8 cellular contexts compared by ENCODE assay signal in genomic region chr10:103969857-103970627, GRCh38. TPM values are rescaled to one million over a fixed set of nuclear protein-coding genes. Genes with fewer than 3 reads are reported as not detected.
DNase-seq lines count a peak whose midpoint lies in the region; ATAC-seq, FAIRE-seq and TF ChIP-seq lines count a peak whose summit lies in the region.

No MANE protein-coding gene starts in this region.

- TF ChIP-seq CTCF in kidney (IDR thresholded peaks at IDR 0.05; ENCODE audit: borderline replicate concordance, extremely low read depth, insufficient read depth): no peak
- TF ChIP-seq CTCF in testis (IDR thresholded peaks at IDR 0.05): no peak

- no peaks in the 10 kb centered on the region for H3K27me3 ChIP-seq in testis

- no peak for FAIRE-seq in kidney (lab: Jason Lieb, UNC)

- H3K36me3 ChIP-seq in kidney (ENCODE audit: control insufficient read depth in 1 of 2, insufficient read depth in 2 of 2, low read length in 2 of 2): no peaks in the 10 kb centered on the region
- no peaks in the 10 kb centered on the region for H3K36me3 ChIP-seq in testis (ENCODE audit: low read depth, missing control alignments)

- ATAC-seq in activated CD4-positive, alpha-beta T cell treated with anti-CD3 and anti-CD28 coated beads for 36 hours: no peak
- no peak for ATAC-seq in activated T-helper 17 cell treated with anti-CD3 and anti-CD28 coated beads, Interleukin-2, amount 50 U/mL, for 72 hours (replicated peaks)
- ATAC-seq in HG03442 (IDR thresholded peaks at IDR 0.05; ENCODE audit: unreplicated experiment) (no peak), HG03520 (IDR thresholded peaks at IDR 0.05; ENCODE audit: unreplicated experiment) (no peak)

- no peaks in the 10 kb centered on the region for H3K9me3 ChIP-seq in kidney (ENCODE audit: control insufficient read depth in 1 of 2, low read length in 2 of 2)
- no peaks in the 10 kb centered on the region for H3K9me3 ChIP-seq in testis

- peaks cover 18% of the 10 kb centered on the region for H3K36me3 Mint-ChIP-seq in activated CD4-positive, alpha-beta T cell treated with anti-CD3 and anti-CD28 coated beads for 36 hours (ENCODE audit: low read depth)
- peaks cover 48% of the 10 kb centered on the region for H3K36me3 Mint-ChIP-seq in activated T-helper 17 cell treated with anti-CD3 and anti-CD28 coated beads, Interleukin-2, amount 50 U/mL, for 72 hours (ENCODE audit: low read depth)

- DNase-seq in activated CD4-positive, alpha-beta T cell treated with anti-CD3 and anti-CD28 coated beads for 36 hours: no peak
- no peak for DNase-seq in activated CD4-positive, alpha-beta T cell treated with anti-CD3 and anti-CD28 coated beads for 48 hours
- no peak for DNase-seq in kidney
- no peak for DNase-seq in testis
- no peak for DNase-seq in globus pallidus (ENCODE audit: low spot score)

- no peak for TF ChIP-seq POLR2A in testis (IDR thresholded peaks at IDR 0.05)

- peaks cover 5% of the 10 kb centered on the region for H3K9me3 Mint-ChIP-seq in activated CD4-positive, alpha-beta T cell treated with anti-CD3 and anti-CD28 coated beads for 36 hours (ENCODE audit: low read depth)
- H3K9me3 Mint-ChIP-seq in activated T-helper 17 cell treated with anti-CD3 and anti-CD28 coated beads, Interleukin-2, amount 50 U/mL, for 72 hours: peaks cover 3% of the 10 kb centered on the region

- H3K4me1 ChIP-seq in kidney (ENCODE audit: control insufficient read depth in 1 of 2, insufficient read depth in 1 of 2, low read depth in 1 of 2, low read length in 2 of 2) (peaks cover 3 to 14% of the 10 kb centered on the region in 2 donors), testis (peaks cover 8% of the 10 kb centered on the region)

- CTCF ChIA-PET in activated CD4-positive, alpha-beta T cell treated with anti-CD3 and anti-CD28 coated beads for 36 hours (lab: Charles Lee): interaction anchor here (0.6 to 0.7 kb wide), 2 partner anchors 42 to 43 kb away, joined by 3 read pairs; no protein-coding TSS in a partner anchor

- H3K4me3 Mint-ChIP-seq in activated CD4-positive, alpha-beta T cell treated with anti-CD3 and anti-CD28 coated beads for 36 hours: peak overlapping the region; percentile 97
- H3K4me3 Mint-ChIP-seq in activated T-helper 17 cell treated with anti-CD3 and anti-CD28 coated beads, Interleukin-2, amount 50 U/mL, for 72 hours: peak overlapping the region; percentile 99

- intact Hi-C loops in activated CD4-positive, alpha-beta T cell treated with anti-CD3 and anti-CD28 coated beads for 36 hours (cut with DNase I, micrococcal nuclease): loop anchor here (2.0 to 5.0 kb wide), 3 partner anchors 13 to 297 kb away; partner anchors contain the start of gene GSTO2 (in 1 of the 2)
- intact Hi-C loops in kidney (cut with DNase I) (no loop called here), testis (cut with DNase I; ENCODE audit: low total_unique reads) (no loop called here)

- peak overlapping the region; percentile 11 to 85 for H3K9ac ChIP-seq in kidney (ENCODE audit: low read length in 2 of 2)

- peak overlapping the region; percentile 69 for H3K27ac Mint-ChIP-seq in activated CD4-positive, alpha-beta T cell treated with anti-CD3 and anti-CD28 coated beads for 36 hours
- peak overlapping the region; percentile 97 for H3K27ac Mint-ChIP-seq in activated T-helper 17 cell treated with anti-CD3 and anti-CD28 coated beads, Interleukin-2, amount 50 U/mL, for 72 hours

- WGBS in testis, 2 donors: 25 to 34% methylated on average over 2 of the region's 2 CpGs

- H3K4me3 ChIP-seq in kidney (ENCODE audit: low read length in 2 of 2): peak overlapping the region; percentile 98 to 100
- H3K4me3 ChIP-seq in testis: peak overlapping the region in 1 of 2 donors; percentile 80

- POLR2A ChIA-PET in activated CD4-positive, alpha-beta T cell treated with anti-CD3 and anti-CD28 coated beads for 36 hours (lab: Charles Lee): no interaction called here

- H3K27ac ChIP-seq in kidney (ENCODE audit: low read depth in 2 of 2, low read length in 2 of 2) (peak overlapping the region in 1 of 2 donors; percentile 23), testis (peak overlapping the region; percentile 96 to 99)

- H3K27me3 Mint-ChIP-seq in activated CD4-positive, alpha-beta T cell treated with anti-CD3 and anti-CD28 coated beads for 36 hours: no peaks in the 10 kb centered on the region
- H3K27me3 Mint-ChIP-seq in activated T-helper 17 cell treated with anti-CD3 and anti-CD28 coated beads, Interleukin-2, amount 50 U/mL, for 72 hours: no peaks in the 10 kb centered on the region

- H3K4me1 Mint-ChIP-seq in activated CD4-positive, alpha-beta T cell treated with anti-CD3 and anti-CD28 coated beads for 36 hours: peaks cover 51% of the 10 kb centered on the region
- peaks cover 40% of the 10 kb centered on the region for H3K4me1 Mint-ChIP-seq in activated T-helper 17 cell treated with anti-CD3 and anti-CD28 coated beads, Interleukin-2, amount 50 U/mL, for 72 hours

RNA-seq across cellular contexts. Expression of gene SLK, which starts 3.1 kb away (rescaled TPM):
- 10 to 100 TPM; 20.2 to 32.5 TPM for total RNA-seq in activated CD4-positive, alpha-beta T cell treated with anti-CD3 and anti-CD28 coated beads for 36 hours
- 10 to 100 TPM; 23.6 to 26.7 TPM for total RNA-seq in activated T-helper 17 cell treated with anti-CD3 and anti-CD28 coated beads, Interleukin-2, amount 50 U/mL, for 72 hours
- total RNA-seq in kidney (45.5 TPM), testis (10 to 100 TPM; 57.7 to 59.4 TPM)
- polyA plus RNA-seq in kidney (ENCODE audit: insufficient read depth, low read depth, low replicate concordance) (12.3 TPM), testis (ENCODE audit: insufficient read depth, low read depth, low replicate concordance) (10.7 TPM)

RNA-seq across cellular contexts. Expression of gene STN1, which starts 52.1 kb away (rescaled TPM):
- total RNA-seq in activated CD4-positive, alpha-beta T cell treated with anti-CD3 and anti-CD28 coated beads for 36 hours: 10 to 100 TPM; 34.4 to 37.4 TPM
- total RNA-seq in activated T-helper 17 cell treated with anti-CD3 and anti-CD28 coated beads, Interleukin-2, amount 50 U/mL, for 72 hours: 10 to 100 TPM; 41.9 to 45.4 TPM
- total RNA-seq in kidney (30.1 TPM), testis (10 to 100 TPM; 48.2 to 50.5 TPM)
- polyA plus RNA-seq in kidney (ENCODE audit: insufficient read depth, low read depth, low replicate concordance) (29.4 TPM), testis (ENCODE audit: insufficient read depth, low read depth, low replicate concordance) (50.1 TPM)

Comparison
In these comparisons a context has a peak if more than half of its experiments do, and no peak if none do; other contexts are left out.
1. intact Hi-C loops: an anchor here in activated CD4-positive, alpha-beta T cell treated with anti-CD3 and anti-CD28 coated beads for 36 hours (2.0 to 5.0 kb wide); none called in kidney and testis.